35 cellular contexts compared by ENCODE assay signal in genomic region chr2:222341328-222341727, GRCh38. TPM values are rescaled to one million over a fixed set of nuclear protein-coding genes. Genes with fewer than 3 reads are reported as not detected.
"Had no signal": no experiment of that assay in that cellular context is flagged by ENCODE, and none has a peak within 500 bp of the region (broad histone marks: within the 10 kb centered on the region; RNA-seq: fewer than 3 reads in every experiment).

No MANE protein-coding gene starts in this region.

- H3K9me3 ChIP-seq: adrenal gland, body of pancreas, breast epithelium had no signal

- H3K27me3 ChIP-seq: adrenal gland, body of pancreas, brain microvascular endothelial cell, breast epithelium had no signal

- ATAC-seq: activated CD8-positive, alpha-beta T cell treated with anti-CD3 and anti-CD28 coated beads for 36 hours; activated naive CD4-positive, alpha-beta T cell treated with anti-CD3 and anti-CD28 coated beads, Interleukin-2, amount 50 U/mL, for 72 hours; activated T-cell treated with anti-CD3 and anti-CD28 coated beads, Interleukin-2, amount 50 U/mL, for 4 hours; activated T-cell treated with anti-CD3 and anti-CD28 coated beads, Interleukin-2, amount 50 U/mL, for 72 hours; activated T-helper 17 cell treated with anti-CD3 and anti-CD28 coated beads, Interleukin-2, amount 50 U/mL, for 72 hours; body of pancreas had no signal

- H3K27ac ChIP-seq: adrenal gland, body of pancreas, brain microvascular endothelial cell, breast epithelium, VCaP had no signal

- H3K4me3 ChIP-seq: adrenal gland, body of pancreas, breast epithelium had no signal

- H3K36me3 ChIP-seq: adrenal gland, brain microvascular endothelial cell, breast epithelium had no signal

- DNase-seq: activated B cell treated with CpG ODN at 0.5 μM for 24 hours; activated CD4-positive, alpha-beta memory T cell treated with anti-CD3 and anti-CD28 coated beads for 36 hours; activated CD4-positive, alpha-beta T cell treated with anti-CD3 and anti-CD28 coated beads for 4 hours; activated CD4-positive, alpha-beta T cell treated with anti-CD3 and anti-CD28 coated beads, Interleukin-2, amount 10 ng/mL, durations not matched to agents 24 days and 14 days; activated CD4-positive, alpha-beta T cell treated with anti-CD3 and anti-CD28 coated beads, Interleukin-2, amount 50 U/mL, for 1 hour; activated CD4-positive, alpha-beta T cell treated with anti-CD3 and anti-CD28 coated beads, Interleukin-2, amount 50 U/mL, for 4 hours; activated CD4-positive, CD25-positive, alpha-beta regulatory T cell treated with anti-CD3 and anti-CD28 coated beads, Interleukin-2, amount 50 U/mL, for 72 hours; activated CD8-positive, alpha-beta memory T cell treated with anti-CD3 and anti-CD28 coated beads, Interleukin-2, amount 50 U/mL, for 4 hours; activated CD8-positive, alpha-beta T cell treated with anti-CD3 and anti-CD28 coated beads for 36 hours; activated effector memory CD4-positive, alpha-beta T cell treated with anti-CD3 and anti-CD28 coated beads, Interleukin-2, amount 50 U/mL, for 16 hours; activated gamma-delta T cell treated with Interleukin-2 at 50 U/mL for 16 hours; activated naive CD4-positive, alpha-beta T cell; activated naive CD4-positive, alpha-beta T cell treated with anti-CD3 and anti-CD28 coated beads for 36 hours; activated naive CD4-positive, alpha-beta T cell treated with anti-CD3 and anti-CD28 coated beads, Interleukin-2, amount 50 U/mL, for 16 hours; activated naive CD8-positive, alpha-beta T cell treated with anti-CD3 and anti-CD28 coated beads for 36 hours; activated T-cell treated with anti-CD3 and anti-CD28 coated beads for 4 hours; activated T-cell treated with anti-CD3 and anti-CD28 coated beads, Interleukin-2, amount 50 U/mL, for 1 hour; activated T-cell treated with anti-CD3 and anti-CD28 coated beads, Interleukin-2, amount 50 U/mL, for 4 hours; activated T-cell treated with anti-CD3 and anti-CD28 coated beads, Interleukin-2, amount 50 U/mL, for 72 hours; adrenal gland; amniotic stem cell; aorta; body of pancreas; brain microvascular endothelial cell; central memory CD4-positive, alpha-beta T cell; T-helper 1 cell; T-helper 2 cell; T-helper 9 cell had no signal

- H3K4me1 ChIP-seq: adrenal gland, body of pancreas, breast epithelium had no signal

RNA-seq across cellular contexts. Expression of gene PAX3, which starts 42.5 kb away (rescaled TPM):
- total RNA-seq: activated B cell treated with CpG ODN at 0.5 μM for 24 hours; activated CD4-positive, alpha-beta memory T cell treated with anti-CD3 and anti-CD28 coated beads for 36 hours; activated CD4-positive, alpha-beta T cell treated with anti-CD3 and anti-CD28 coated beads, Interleukin-2, amount 10 ng/mL, durations not matched to agents 24 days and 14 days; activated CD8-positive, alpha-beta memory T cell treated with anti-CD3 and anti-CD28 coated beads for 36 hours; activated CD8-positive, alpha-beta T cell treated with anti-CD3 and anti-CD28 coated beads for 36 hours; activated naive CD4-positive, alpha-beta T cell treated with anti-CD3 and anti-CD28 coated beads for 36 hours; activated naive CD4-positive, alpha-beta T cell treated with anti-CD3 and anti-CD28 coated beads, Interleukin-2, amount 50 U/mL, for 72 hours; activated naive CD8-positive, alpha-beta T cell treated with anti-CD3 and anti-CD28 coated beads for 36 hours; activated T-cell treated with anti-CD3 and anti-CD28 coated beads, Interleukin-2, amount 50 U/mL, for 4 hours; activated T-cell treated with anti-CD3 and anti-CD28 coated beads, Interleukin-2, amount 50 U/mL, for 72 hours; activated T-helper 1 cell treated with anti-CD3 and anti-CD28 coated beads, Interleukin-12 subunit alpha, Interleukin-12 subunit beta, Interleukin-2, Interleukin-4 antibody, amounts not matched to agents 30 ng/mL and 10 ng/mL and 1 ng/mL, durations not matched to agents 14 hours and 24 hours and 36 hours; activated T-helper 17 cell treated with anti-CD3 and anti-CD28 coated beads, Interleukin-2, amount 50 U/mL, for 72 hours; adrenal gland; astrocyte; body of pancreas had no signal
